Comparison of ENCODE assay signal across 8 cellular contexts in genomic region chr7:100586266-100587025, GRCh38. TPM values are rescaled to one million over a fixed set of nuclear protein-coding genes. Genes with fewer than 3 reads are reported as not detected.
DNase-seq lines count a peak whose midpoint lies in the region; ATAC-seq and TF ChIP-seq lines count a peak whose summit lies in the region.

TSS of gene FBXO24 (plus strand) at chr7:100586328. CDS start at chr7:100586626, 298 bp downstream.

- peaks cover 31% of the 10 kb centered on the region for H3K4me1 ChIP-seq in mucosa of descending colon (ENCODE audit: low read depth)

- ATAC-seq in GM21619 (IDR thresholded peaks at IDR 0.05; ENCODE audit: unreplicated experiment), result peak; percentile 79
- ATAC-seq in mucosa of descending colon, result peak; percentile 86

- no peak for TF ChIP-seq RAD21 in Ishikawa (IDR thresholded peaks at IDR 0.05; ENCODE audit: low read depth)

- TF ChIP-seq CTCF in epithelial cell of proximal tubule (conservative IDR thresholded peaks at IDR 0.05; ENCODE audit: low read depth, low read length) (no peak), mucosa of descending colon (IDR thresholded peaks at IDR 0.05) (no peak)

- H3K36me3 ChIP-seq in mucosa of descending colon (ENCODE audit: low read depth), result peaks cover 8% of the 10 kb centered on the region

- H3K4me3 ChIP-seq in epithelial cell of proximal tubule (ENCODE audit: low read depth, low read length), result peak within 1 kb of the TSS; percentile 71
- peak within 1 kb of the TSS; percentile 98 for H3K4me3 ChIP-seq in mucosa of descending colon

- H3K9me3 ChIP-seq in mucosa of descending colon, result no peaks in the 10 kb centered on the region

- TF ChIP-seq EP300 in Ishikawa (IDR thresholded peaks at IDR 0.05; ENCODE audit: borderline replicate concordance), result no peak

- intact Hi-C loops in mucosa of descending colon (cut with DNase I, micrococcal nuclease), result no loop called here

- DNase-seq in DMS153 treated with DMSO at 0.1 percent for 48 hours (lab: John Stamatoyannopoulos, UW; ENCODE audit: unreplicated experiment), result peak; percentile 98
- peak; percentile 97 for DNase-seq in OCI-M2 (lab: John Stamatoyannopoulos, UW; ENCODE audit: unreplicated experiment)
- DNase-seq in activated T-cell treated with anti-CD3 and anti-CD28 coated beads, Interleukin-2, amount 50 U/mL, for 1 hour, result peak; percentile 97
- peak; percentile 98 for DNase-seq in epithelial cell of proximal tubule (ENCODE audit: low read depth)
- peak; percentile 98 to 100 (median 100) for DNase-seq in mucosa of descending colon
- peak; percentile 95 to 99 for DNase-seq in stimulated activated CD8-positive, alpha-beta memory T cell treated with anti-CD3 and anti-CD28 coated beads, Interleukin-4, amount 100 ng/mL, for 1 hour (ENCODE audit: low read depth in 2 of 2, low spot score in 1 of 2)

TF ChIP-seq in Ishikawa, 13 proteins besides CTCF, POLR2A, EP300 and RAD21:
- TF ChIP-seq CEBPB (IDR thresholded peaks at IDR 0.05) (no peak), TEAD4 (IDR thresholded peaks at IDR 0.05) (no peak), TAF1 (IDR thresholded peaks at IDR 0.05; ENCODE audit: low read depth) (peak; percentile 41), USF1 (IDR thresholded peaks at IDR 0.05) (no peak), YY1 (IDR thresholded peaks at IDR 0.05; ENCODE audit: low read depth) (peak; percentile 50; the same call in 1 of the 2 replicates), TCF12 (IDR thresholded peaks at IDR 0.05; ENCODE audit: low read depth) (no peak), EGR1 (IDR thresholded peaks at IDR 0.05) (no peak), NFIC (IDR thresholded peaks at IDR 0.05) (no peak), FOXM1 (IDR thresholded peaks at IDR 0.05; ENCODE audit: borderline replicate concordance, low read depth) (no peak), ZBTB7A (IDR thresholded peaks at IDR 0.05; ENCODE audit: low read depth) (peak; percentile 98), CREB1 (IDR thresholded peaks at IDR 0.05; ENCODE audit: low read depth) (no peak; the same call in 1 of the 2 replicates), MAX (IDR thresholded peaks at IDR 0.05) (no peak), REST (IDR thresholded peaks at IDR 0.05; ENCODE audit: low read depth) (no peak)

RNA-seq across cellular contexts. Expression of gene FBXO24, which starts in this region (rescaled TPM):
- total RNA-seq in epithelial cell of proximal tubule (0.80 and 1.0 TPM in 2 replicates), mucosa of descending colon (1 to 10 TPM in 1 of 3 donors, under 1 TPM in 2; 0.48 to 1.1 (median 0.66) TPM)

Comparison
In these comparisons a context has a peak if more than half of its experiments do, and no peak if none do; other contexts are left out.
1. Peak in every context shown above with its lines: DNase-seq, ATAC-seq and H3K4me3 ChIP-seq.